ENCODE assay signal across 4 cellular contexts in the genomic region with DNA sequence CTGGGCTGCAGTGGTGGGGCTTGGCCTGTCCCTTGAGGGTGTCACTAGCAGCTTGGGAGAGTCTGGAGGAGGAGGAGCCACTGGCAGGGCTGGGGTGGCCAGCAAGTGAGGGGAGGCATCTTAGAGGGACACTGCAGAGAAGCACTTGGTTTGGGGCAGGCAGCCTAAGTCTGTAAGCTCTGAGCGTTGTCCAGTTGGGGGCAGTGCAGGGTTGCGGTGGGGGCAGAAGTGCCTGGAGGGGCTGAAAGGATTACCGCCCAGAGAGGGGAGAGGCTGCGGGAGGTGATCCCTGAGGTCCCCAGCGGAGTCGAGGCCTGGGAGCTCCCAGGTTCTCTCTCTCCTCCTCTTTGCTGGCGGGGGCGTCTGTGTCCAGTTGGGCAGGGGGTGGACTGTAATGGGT.
TF ChIP-seq lines count a peak whose summit lies in the region.

No MANE protein-coding gene starts in this region.

TF ChIP-seq in SK-N-SH, 30 proteins besides CTCF, POLR2A, EP300 and RAD21 (continues in another document):
- TF ChIP-seq FOSL2 (IDR thresholded peaks at IDR 0.05; ENCODE audit: borderline replicate concordance, low read depth) = no peak
- TF ChIP-seq RXRA (IDR thresholded peaks at IDR 0.05; ENCODE audit: borderline replicate concordance, low read depth) = no peak
- TF ChIP-seq, protein P1, sequence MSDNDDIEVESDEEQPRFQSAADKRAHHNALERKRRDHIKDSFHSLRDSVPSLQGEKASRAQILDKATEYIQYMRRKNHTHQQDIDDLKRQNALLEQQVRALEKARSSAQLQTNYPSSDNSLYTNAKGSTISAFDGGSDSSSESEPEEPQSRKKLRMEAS (IDR thresholded peaks at IDR 0.05; ENCODE audit: low read depth) = no peak
- no peak for TF ChIP-seq POLR2AphosphoS5 (IDR thresholded peaks at IDR 0.05; ENCODE audit: low read depth, low read length)
- TF ChIP-seq, protein P2, sequence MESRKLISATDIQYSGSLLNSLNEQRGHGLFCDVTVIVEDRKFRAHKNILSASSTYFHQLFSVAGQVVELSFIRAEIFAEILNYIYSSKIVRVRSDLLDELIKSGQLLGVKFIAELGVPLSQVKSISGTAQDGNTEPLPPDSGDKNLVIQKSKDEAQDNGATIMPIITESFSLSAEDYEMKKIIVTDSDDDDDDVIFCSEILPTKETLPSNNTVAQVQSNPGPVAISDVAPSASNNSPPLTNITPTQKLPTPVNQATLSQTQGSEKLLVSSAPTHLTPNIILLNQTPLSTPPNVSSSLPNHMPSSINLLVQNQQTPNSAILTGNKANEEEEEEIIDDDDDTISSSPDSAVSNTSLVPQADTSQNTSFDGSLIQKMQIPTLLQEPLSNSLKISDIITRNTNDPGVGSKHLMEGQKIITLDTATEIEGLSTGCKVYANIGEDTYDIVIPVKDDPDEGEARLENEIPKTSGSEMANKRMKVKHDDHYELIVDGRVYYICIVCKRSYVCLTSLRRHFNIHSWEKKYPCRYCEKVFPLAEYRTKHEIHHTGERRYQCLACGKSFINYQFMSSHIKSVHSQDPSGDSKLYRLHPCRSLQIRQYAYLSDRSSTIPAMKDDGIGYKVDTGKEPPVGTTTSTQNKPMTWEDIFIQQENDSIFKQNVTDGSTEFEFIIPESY (IDR thresholded peaks at IDR 0.05; ENCODE audit: borderline replicate concordance, low read depth) = no peak
- TF ChIP-seq MXI1 (IDR thresholded peaks at IDR 0.05; ENCODE audit: low read depth, low read length) = no peak
- TF ChIP-seq, protein P3, sequence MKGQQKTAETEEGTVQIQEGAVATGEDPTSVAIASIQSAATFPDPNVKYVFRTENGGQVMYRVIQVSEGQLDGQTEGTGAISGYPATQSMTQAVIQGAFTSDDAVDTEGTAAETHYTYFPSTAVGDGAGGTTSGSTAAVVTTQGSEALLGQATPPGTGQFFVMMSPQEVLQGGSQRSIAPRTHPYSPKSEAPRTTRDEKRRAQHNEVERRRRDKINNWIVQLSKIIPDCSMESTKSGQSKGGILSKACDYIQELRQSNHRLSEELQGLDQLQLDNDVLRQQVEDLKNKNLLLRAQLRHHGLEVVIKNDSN (IDR thresholded peaks at IDR 0.05; ENCODE audit: borderline replicate concordance, low read depth) = no peak
- TF ChIP-seq NFIC (IDR thresholded peaks at IDR 0.05; ENCODE audit: borderline replicate concordance) = no peak
- no peak for TF ChIP-seq MEF2A (IDR thresholded peaks at IDR 0.05; ENCODE audit: borderline replicate concordance, low read depth)
- TF ChIP-seq, protein P4, sequence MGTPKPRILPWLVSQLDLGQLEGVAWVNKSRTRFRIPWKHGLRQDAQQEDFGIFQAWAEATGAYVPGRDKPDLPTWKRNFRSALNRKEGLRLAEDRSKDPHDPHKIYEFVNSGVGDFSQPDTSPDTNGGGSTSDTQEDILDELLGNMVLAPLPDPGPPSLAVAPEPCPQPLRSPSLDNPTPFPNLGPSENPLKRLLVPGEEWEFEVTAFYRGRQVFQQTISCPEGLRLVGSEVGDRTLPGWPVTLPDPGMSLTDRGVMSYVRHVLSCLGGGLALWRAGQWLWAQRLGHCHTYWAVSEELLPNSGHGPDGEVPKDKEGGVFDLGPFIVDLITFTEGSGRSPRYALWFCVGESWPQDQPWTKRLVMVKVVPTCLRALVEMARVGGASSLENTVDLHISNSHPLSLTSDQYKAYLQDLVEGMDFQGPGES (IDR thresholded peaks at IDR 0.05; ENCODE audit: low read depth, low read length) = no peak

TF ChIP-seq in SK-N-SH treated with all-trans-retinoic acid at 6 μM for 48 hours, 23 proteins besides CTCF, POLR2A, EP300 and RAD21:
- TF ChIP-seq ZFP30 (CRISPR knock-in tag; IDR thresholded peaks at IDR 0.05) (no peak), ZNF70 (CRISPR knock-in tag; IDR thresholded peaks at IDR 0.05) (no peak), ZC3H10 (CRISPR knock-in tag; IDR thresholded peaks at IDR 0.05) (no peak), ISL1 (CRISPR knock-in tag; IDR thresholded peaks at IDR 0.05) (no peak), ARNTL (CRISPR knock-in tag; IDR thresholded peaks at IDR 0.05; ENCODE audit: borderline replicate concordance, low read depth) (no peak), TCF4 (CRISPR knock-in tag; IDR thresholded peaks at IDR 0.05; ENCODE audit: borderline replicate concordance) (no peak), CSDC2 (CRISPR knock-in tag; IDR thresholded peaks at IDR 0.05) (no peak), ZNF565 (CRISPR knock-in tag; conservative IDR thresholded peaks at IDR 0.05; ENCODE audit: low read depth) (no peak), SNAI2 (CRISPR knock-in tag; IDR thresholded peaks at IDR 0.05) (no peak), TOX (CRISPR knock-in tag; IDR thresholded peaks at IDR 0.05; ENCODE audit: borderline replicate concordance) (no peak), ESRRG (CRISPR knock-in tag; IDR thresholded peaks at IDR 0.05) (no peak), BACH2 (CRISPR knock-in tag; IDR thresholded peaks at IDR 0.05; ENCODE audit: borderline replicate concordance) (no peak)
- TF ChIP-seq, protein P5, sequence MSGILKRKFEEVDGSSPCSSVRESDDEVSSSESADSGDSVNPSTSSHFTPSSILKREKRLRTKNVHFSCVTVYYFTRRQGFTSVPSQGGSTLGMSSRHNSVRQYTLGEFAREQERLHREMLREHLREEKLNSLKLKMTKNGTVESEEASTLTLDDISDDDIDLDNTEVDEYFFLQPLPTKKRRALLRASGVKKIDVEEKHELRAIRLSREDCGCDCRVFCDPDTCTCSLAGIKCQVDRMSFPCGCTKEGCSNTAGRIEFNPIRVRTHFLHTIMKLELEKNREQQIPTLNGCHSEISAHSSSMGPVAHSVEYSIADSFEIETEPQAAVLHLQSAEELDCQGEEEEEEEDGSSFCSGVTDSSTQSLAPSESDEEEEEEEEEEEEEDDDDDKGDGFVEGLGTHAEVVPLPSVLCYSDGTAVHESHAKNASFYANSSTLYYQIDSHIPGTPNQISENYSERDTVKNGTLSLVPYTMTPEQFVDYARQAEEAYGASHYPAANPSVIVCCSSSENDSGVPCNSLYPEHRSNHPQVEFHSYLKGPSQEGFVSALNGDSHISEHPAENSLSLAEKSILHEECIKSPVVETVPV (CRISPR knock-in tag; IDR thresholded peaks at IDR 0.05) = no peak
- TF ChIP-seq, protein P6, sequence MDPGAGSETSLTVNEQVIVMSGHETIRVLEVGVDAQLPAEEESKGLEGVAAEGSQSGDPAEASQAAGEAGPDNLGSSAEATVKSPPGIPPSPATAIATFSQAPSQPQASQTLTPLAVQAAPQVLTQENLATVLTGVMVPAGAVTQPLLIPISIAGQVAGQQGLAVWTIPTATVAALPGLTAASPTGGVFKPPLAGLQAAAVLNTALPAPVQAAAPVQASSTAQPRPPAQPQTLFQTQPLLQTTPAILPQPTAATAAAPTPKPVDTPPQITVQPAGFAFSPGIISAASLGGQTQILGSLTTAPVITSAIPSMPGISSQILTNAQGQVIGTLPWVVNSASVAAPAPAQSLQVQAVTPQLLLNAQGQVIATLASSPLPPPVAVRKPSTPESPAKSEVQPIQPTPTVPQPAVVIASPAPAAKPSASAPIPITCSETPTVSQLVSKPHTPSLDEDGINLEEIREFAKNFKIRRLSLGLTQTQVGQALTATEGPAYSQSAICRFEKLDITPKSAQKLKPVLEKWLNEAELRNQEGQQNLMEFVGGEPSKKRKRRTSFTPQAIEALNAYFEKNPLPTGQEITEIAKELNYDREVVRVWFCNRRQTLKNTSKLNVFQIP (CRISPR knock-in tag; IDR thresholded peaks at IDR 0.05; ENCODE audit: borderline replicate concordance, low read depth) = no peak

TF ChIP-seq in endothelial cell of umbilical vein, 7 proteins besides CTCF, POLR2A, EP300 and RAD21:
- TF ChIP-seq EZH2 (IDR thresholded peaks at IDR 0.05; ENCODE audit: borderline replicate concordance, low read depth, low read length, severe bottlenecking) = no peak
- TF ChIP-seq POLR2AphosphoS5 (IDR thresholded peaks at IDR 0.05; ENCODE audit: insufficient read depth, low read depth, low read length) = no peak
- TF ChIP-seq, protein P1 (IDR thresholded peaks at IDR 0.05; ENCODE audit: insufficient read depth, insufficient read length) = no peak
- no peak for TF ChIP-seq JUN (IDR thresholded peaks at IDR 0.05; ENCODE audit: borderline replicate concordance, insufficient read depth, insufficient read length, low read depth)
- no peak for TF ChIP-seq FOS (IDR thresholded peaks at IDR 0.05; ENCODE audit: borderline replicate concordance, insufficient read depth, low read length)
- TF ChIP-seq MYC (IDR thresholded peaks at IDR 0.05; ENCODE audit: low read depth, low read length) = no peak
- no peak for TF ChIP-seq GATA2 (IDR thresholded peaks at IDR 0.05; ENCODE audit: insufficient read depth, insufficient read length, low read depth, low read length)

TF ChIP-seq in GM12891, 5 proteins besides CTCF, POLR2A, EP300 and RAD21:
- TF ChIP-seq SPI1 (IDR thresholded peaks at IDR 0.05; ENCODE audit: low read depth, low read length) = no peak
- TF ChIP-seq TAF1 (IDR thresholded peaks at IDR 0.05; ENCODE audit: low read depth, low read length) = no peak
- TF ChIP-seq POLR2AphosphoS5 (IDR thresholded peaks at IDR 0.05; ENCODE audit: low read depth, low read length) = no peak
- no peak for TF ChIP-seq PAX5 (IDR thresholded peaks at IDR 0.05; ENCODE audit: insufficient read depth, low read length, severe bottlenecking)
- TF ChIP-seq POU2F2 (IDR thresholded peaks at IDR 0.05; ENCODE audit: low read depth, low read length) = no peak
